ENCODE assay signal across 1 cellular context in the genomic region with DNA sequence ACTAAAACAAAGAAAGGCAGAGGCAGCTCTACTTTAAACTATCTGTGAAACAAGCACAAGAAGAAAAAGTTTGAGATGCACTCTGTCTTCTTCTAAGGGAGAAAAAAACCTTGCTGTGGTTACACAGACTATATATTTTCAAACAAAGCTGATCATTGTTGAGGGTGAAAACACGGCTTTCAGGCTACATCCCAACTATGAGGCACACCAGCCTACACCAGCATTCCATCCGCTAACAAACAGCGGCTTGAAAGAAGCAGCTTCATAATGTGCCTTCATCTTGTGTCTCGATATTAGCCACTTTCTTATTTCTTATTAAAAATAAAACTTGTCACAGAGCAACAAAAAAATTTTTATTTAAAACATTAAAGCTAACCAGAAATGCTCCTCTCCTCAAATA.
TF ChIP-seq lines count a peak whose summit lies in the region.

No MANE protein-coding gene starts in this region.

TF ChIP-seq in IMR-90, 13 proteins besides CTCF, POLR2A, EP300 and RAD21 (continued from another document):
- TF ChIP-seq FOS (IDR thresholded peaks at IDR 0.05; ENCODE audit: low read depth, low read length) (no peak), RFX5 (IDR thresholded peaks at IDR 0.05; ENCODE audit: low read depth, low read length) (no peak)
